ENCODE assay signal across 15 cellular contexts in the genomic region with DNA sequence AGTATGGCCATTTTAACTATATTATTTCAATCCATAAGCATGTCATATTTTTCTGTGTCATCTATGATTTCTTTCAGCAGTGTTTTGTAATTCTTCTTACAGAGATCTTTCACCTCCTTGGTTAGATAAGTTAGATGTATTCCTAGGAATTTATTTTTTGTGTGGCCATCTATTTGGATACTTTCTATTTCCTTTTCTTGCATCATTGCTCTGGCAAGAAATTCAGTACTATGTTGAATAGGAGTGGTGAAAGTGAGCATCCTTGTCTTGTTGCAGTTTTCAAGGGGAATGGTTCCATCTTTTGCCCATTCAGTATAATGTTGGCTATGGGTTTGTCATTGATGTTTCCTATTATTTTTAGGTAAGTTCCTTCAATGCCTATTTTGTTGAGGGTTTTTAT.
A peak's percentile ranks its signal among the peaks of the same experiment; 100 is the strongest.
DNase-seq lines count a peak whose midpoint lies in the region; ATAC-seq and TF ChIP-seq lines count a peak whose summit lies in the region.
"Had no signal": no experiment of that assay in that cellular context is flagged by ENCODE, and none has a peak within 500 bp of the region (broad histone marks: within the 10 kb centered on the region; RNA-seq: fewer than 3 reads in every experiment).

No MANE protein-coding gene starts in this region.

- ATAC-seq in SK-N-SH treated with all-trans-retinoic acid at 6 μM for 48 hours: no peak
- ATAC-seq: CD8-positive, alpha-beta T cell had no signal

- no peak overlapping the region for H3K9ac ChIP-seq in adipocyte (ENCODE audit: low read length)
- H3K9ac ChIP-seq: BLaER1 treated with 17β-estradiol and CSF1 and Interleukin-3, amounts not matched to agents 10 nM and 100 nM had no signal

- peaks cover 27% of the 10 kb centered on the region for H3K9me3 ChIP-seq in adipocyte (ENCODE audit: control insufficient read depth, low read length)

- no peak for DNase-seq in adipocyte (ENCODE audit: low read depth)
- DNase-seq in fibroblast of peridontal ligament (ENCODE audit: extremely low read depth): peak; percentile 43
- no peak for DNase-seq in activated CD4-positive, alpha-beta T cell treated with anti-CD3 and anti-CD28 coated beads, Interleukin-2, amount 50 U/mL, for 48 hours
- DNase-seq in NCI-H128 (lab: John Stamatoyannopoulos, UW; ENCODE audit: unreplicated experiment): no peak
- DNase-seq: 8988T; ACHN; AML-193; Caco-2; Calu3; CD4-positive, alpha-beta T cell; CD8-positive, alpha-beta T cell; DMS79 treated with DMSO at 0.1 percent for 48 hours; GF-D8 had no signal

- no peaks in the 10 kb centered on the region for H3K4me1 ChIP-seq in adipocyte (ENCODE audit: control insufficient read depth, insufficient read depth, low read length)

- peaks cover 51% of the 10 kb centered on the region for H3K36me3 ChIP-seq in adipocyte (ENCODE audit: control insufficient read depth, insufficient read depth, low read length, severe bottlenecking)

- H3K27me3 ChIP-seq in adipocyte (replicated peaks; ENCODE audit: control insufficient read depth, insufficient read depth, low read length): no peaks in the 10 kb centered on the region
- H3K27me3 ChIP-seq: BLaER1 treated with 17β-estradiol and CSF1 and Interleukin-3, amounts not matched to agents 10 nM and 100 nM had no signal

- H3K4me3 ChIP-seq in adipocyte (ENCODE audit: low read length): peak overlapping the region; percentile 32
- H3K4me3 ChIP-seq: BLaER1 treated with 17β-estradiol and CSF1 and Interleukin-3, amounts not matched to agents 10 nM and 100 nM had no signal

TF ChIP-seq in SK-N-SH treated with all-trans-retinoic acid at 6 μM for 48 hours, 23 proteins besides CTCF, POLR2A, EP300 and RAD21:
- TF ChIP-seq, protein P1, sequence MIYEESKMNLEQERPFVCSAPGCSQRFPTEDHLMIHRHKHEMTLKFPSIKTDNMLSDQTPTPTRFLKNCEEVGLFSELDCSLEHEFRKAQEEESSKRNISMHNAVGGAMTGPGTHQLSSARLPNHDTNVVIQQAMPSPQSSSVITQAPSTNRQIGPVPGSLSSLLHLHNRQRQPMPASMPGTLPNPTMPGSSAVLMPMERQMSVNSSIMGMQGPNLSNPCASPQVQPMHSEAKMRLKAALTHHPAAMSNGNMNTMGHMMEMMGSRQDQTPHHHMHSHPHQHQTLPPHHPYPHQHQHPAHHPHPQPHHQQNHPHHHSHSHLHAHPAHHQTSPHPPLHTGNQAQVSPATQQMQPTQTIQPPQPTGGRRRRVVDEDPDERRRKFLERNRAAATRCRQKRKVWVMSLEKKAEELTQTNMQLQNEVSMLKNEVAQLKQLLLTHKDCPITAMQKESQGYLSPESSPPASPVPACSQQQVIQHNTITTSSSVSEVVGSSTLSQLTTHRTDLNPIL (CRISPR knock-in tag; IDR thresholded peaks at IDR 0.05; ENCODE audit: low read depth): no peak
- no peak for TF ChIP-seq CSDC2 (CRISPR knock-in tag; IDR thresholded peaks at IDR 0.05)
- TF ChIP-seq ZFP30 (CRISPR knock-in tag; IDR thresholded peaks at IDR 0.05): no peak
- no peak for TF ChIP-seq GLIS3 (CRISPR knock-in tag; IDR thresholded peaks at IDR 0.05)
- TF ChIP-seq, protein P2, sequence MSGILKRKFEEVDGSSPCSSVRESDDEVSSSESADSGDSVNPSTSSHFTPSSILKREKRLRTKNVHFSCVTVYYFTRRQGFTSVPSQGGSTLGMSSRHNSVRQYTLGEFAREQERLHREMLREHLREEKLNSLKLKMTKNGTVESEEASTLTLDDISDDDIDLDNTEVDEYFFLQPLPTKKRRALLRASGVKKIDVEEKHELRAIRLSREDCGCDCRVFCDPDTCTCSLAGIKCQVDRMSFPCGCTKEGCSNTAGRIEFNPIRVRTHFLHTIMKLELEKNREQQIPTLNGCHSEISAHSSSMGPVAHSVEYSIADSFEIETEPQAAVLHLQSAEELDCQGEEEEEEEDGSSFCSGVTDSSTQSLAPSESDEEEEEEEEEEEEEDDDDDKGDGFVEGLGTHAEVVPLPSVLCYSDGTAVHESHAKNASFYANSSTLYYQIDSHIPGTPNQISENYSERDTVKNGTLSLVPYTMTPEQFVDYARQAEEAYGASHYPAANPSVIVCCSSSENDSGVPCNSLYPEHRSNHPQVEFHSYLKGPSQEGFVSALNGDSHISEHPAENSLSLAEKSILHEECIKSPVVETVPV (CRISPR knock-in tag; IDR thresholded peaks at IDR 0.05): no peak
- no peak for TF ChIP-seq ZNF8 (CRISPR knock-in tag; IDR thresholded peaks at IDR 0.05)
- no peak for TF ChIP-seq ZFP3 (CRISPR knock-in tag; IDR thresholded peaks at IDR 0.05)
- TF ChIP-seq ESRRG (CRISPR knock-in tag; IDR thresholded peaks at IDR 0.05): no peak
- no peak for TF ChIP-seq TOX (CRISPR knock-in tag; IDR thresholded peaks at IDR 0.05; ENCODE audit: borderline replicate concordance)
- no peak for TF ChIP-seq RARB (CRISPR knock-in tag; IDR thresholded peaks at IDR 0.05)
- no peak for TF ChIP-seq OSR1 (CRISPR knock-in tag; IDR thresholded peaks at IDR 0.05)
- TF ChIP-seq TCF4 (CRISPR knock-in tag; IDR thresholded peaks at IDR 0.05; ENCODE audit: borderline replicate concordance): no peak
